Comparison of ENCODE assay signal across 17 cellular contexts in the genomic region with DNA sequence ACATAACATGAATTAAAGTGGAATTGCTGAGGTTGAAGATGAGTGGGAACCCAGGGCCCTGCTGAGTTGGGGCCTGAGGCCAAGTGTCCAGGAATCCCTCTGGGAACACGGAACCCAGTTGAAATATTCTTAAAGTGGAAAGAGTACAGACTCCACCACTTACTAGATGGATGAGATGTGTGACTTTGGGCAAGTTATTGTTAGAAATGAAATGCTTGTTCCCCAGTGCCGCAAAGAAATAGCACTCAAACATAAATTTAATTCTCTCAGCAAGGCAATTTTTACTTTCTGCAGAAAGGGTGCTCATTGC.
"Had no signal": no experiment of that assay in that cellular context is flagged by ENCODE, and none has a peak within 500 bp of the region (broad histone marks: within the 10 kb centered on the region; RNA-seq: fewer than 3 reads in every experiment).

No MANE protein-coding gene starts in this region.

- H3K27ac ChIP-seq: neural progenitor cell, pancreas, thyroid gland, uterus had no signal

- H3K4me3 ChIP-seq: lung, neural progenitor cell, pancreas, smooth muscle cell, thyroid gland, upper lobe of left lung, uterus had no signal

- H3K9me3 ChIP-seq: pancreas, thyroid gland, uterus had no signal

- H3K36me3 ChIP-seq: neural progenitor cell, pancreas, thyroid gland, upper lobe of left lung, uterus had no signal

- H3K27me3 ChIP-seq: neural progenitor cell, pancreas, thyroid gland, upper lobe of left lung, uterus had no signal

- DNase-seq: dermis blood vessel endothelial cell; immature natural killer cell; left ventricle myocardium superior; mesenchymal stem cell; midbrain; occipital lobe; pancreas; right cardiac atrium; stimulated activated CD4-positive, alpha-beta T cell treated with anti-CD3 and anti-CD28 coated beads, Interleukin-2, amount 100 ng/mL, for 48 hours; stimulated activated naive CD4-positive, alpha-beta T cell treated with Interleukin-2 at 50 U/mL for 16 hours; thyroid gland; upper lobe of left lung; uterus had no signal

- ATAC-seq: natural killer cell treated with Interleukin-12 subunit alpha and Interleukin-12 subunit beta and Interleukin-15 and Interleukin-18, amount 100 ng/mL, for 72 hours; pancreas had no signal

- H3K4me1 ChIP-seq: uterus had no signal
